Comparison of ENCODE assay signal across 8 cellular contexts in the genomic region with DNA sequence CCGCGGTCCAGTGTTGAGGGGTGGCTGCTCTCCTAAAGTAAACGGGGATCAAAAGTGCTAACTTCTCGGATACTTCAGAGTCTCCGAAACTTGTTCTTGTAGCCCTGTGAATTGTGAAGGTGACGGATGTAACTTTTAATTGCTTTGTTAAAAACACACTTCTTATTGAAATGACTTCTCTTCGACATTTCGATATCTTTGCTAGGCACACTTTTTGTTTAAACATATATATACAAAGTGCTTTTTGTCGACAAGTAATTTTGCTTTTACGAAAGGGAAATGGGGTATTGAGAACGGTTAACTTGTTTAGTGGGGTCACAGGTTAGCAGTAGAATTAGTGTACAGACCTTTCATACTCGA. TPM values are rescaled to one million over a fixed set of nuclear protein-coding genes. Genes with fewer than 3 reads are reported as not detected.
A peak's percentile ranks its signal among the peaks of the same experiment; 100 is the strongest.
DNase-seq lines count a peak whose midpoint lies in the region; ATAC-seq, FAIRE-seq and TF ChIP-seq lines count a peak whose summit lies in the region.

No MANE protein-coding gene starts in this region.

- peaks cover 56% of the 10 kb centered on the region for H3K36me3 Mint-ChIP-seq in GM23338 (ENCODE audit: low read depth)
- H3K36me3 Mint-ChIP-seq in activated naive CD8-positive, alpha-beta T cell treated with anti-CD3 and anti-CD28 coated beads, Interleukin-2, amount 50 U/mL, for 24 hours (ENCODE audit: low read depth): peaks cover 38% of the 10 kb centered on the region

- POLR2A ChIA-PET in A549 (lab: Yijun Ruan, JAX): no interaction called here

- no peaks in the 10 kb centered on the region for H3K36me3 ChIP-seq in GM23338 (ENCODE audit: insufficient read depth)
- H3K36me3 ChIP-seq in kidney epithelial cell (ENCODE audit: control insufficient read depth, insufficient read depth, low read length): no peaks in the 10 kb centered on the region
- no peaks in the 10 kb centered on the region for H3K36me3 ChIP-seq in thoracic aorta

- CTCF ChIA-PET in A549 (lab: Yijun Ruan, JAX): no interaction called here

- 2% methylated on average over 10 of the region's 12 CpGs for WGBS in A549 (ENCODE audit: missing lambda C conversion rate)

- H3K27ac Mint-ChIP-seq in GM23338: peak overlapping the region; percentile 82
- H3K27ac Mint-ChIP-seq in activated naive CD8-positive, alpha-beta T cell treated with anti-CD3 and anti-CD28 coated beads, Interleukin-2, amount 50 U/mL, for 24 hours: peak overlapping the region; percentile 85

- H3K4me2 ChIP-seq in A549: peak overlapping the region; percentile 86
- peak overlapping the region; percentile 97 for H3K4me2 ChIP-seq in GM23338

- TF ChIP-seq CTCF in A549 (IDR thresholded peaks at IDR 0.05) (no peak), GM23338 (conservative IDR thresholded peaks at IDR 0.05; ENCODE audit: low read depth in 2 of 2) (no peak), kidney epithelial cell (IDR thresholded peaks at IDR 0.05; ENCODE audit: insufficient read depth, low read length, poor library complexity, severe bottlenecking) (no peak), thoracic aorta (IDR thresholded peaks at IDR 0.05) (no peak)

- no peaks in the 10 kb centered on the region for H3K9me2 ChIP-seq in GM23338 (ENCODE audit: insufficient read depth)

- H3K27ac ChIP-seq in A549 (peak overlapping the region; percentile 87 to 96), GM23338 (ENCODE audit: low read depth) (peak overlapping the region; percentile 87), thoracic aorta (peak overlapping the region; percentile 87 to 96)

- no peak for FAIRE-seq in A549 (lab: Jason Lieb, UNC)

- H3K9me3 ChIP-seq in A549 (peaks cover 5% of the 10 kb centered on the region; the same call in 2 of the 3 replicates), thoracic aorta (no peaks in the 10 kb centered on the region)

- no peak for TF ChIP-seq EP300 in A549 (IDR thresholded peaks at IDR 0.05)

- ATAC-seq in A549: no peak
- ATAC-seq in GM23338: no peak
- no peak for ATAC-seq in activated naive CD8-positive, alpha-beta T cell treated with anti-CD3 and anti-CD28 coated beads, Interleukin-2, amount 50 U/mL, for 24 hours
- ATAC-seq in thoracic aorta (ENCODE audit: insufficient number of reproducible peaks, low FRiP score, low read depth): no peak

- no peak for TF ChIP-seq RAD21 in A549 (conservative IDR thresholded peaks at IDR 0.05 in 1 of 2, IDR thresholded peaks at IDR 0.05 in 1 of 2)

- H3K9me3 Mint-ChIP-seq in GM23338: peaks cover 64% of the 10 kb centered on the region
- peaks cover 24% of the 10 kb centered on the region for H3K9me3 Mint-ChIP-seq in activated naive CD8-positive, alpha-beta T cell treated with anti-CD3 and anti-CD28 coated beads, Interleukin-2, amount 50 U/mL, for 24 hours

- H3K4me3 Mint-ChIP-seq in GM23338: peak overlapping the region; percentile 89
- H3K4me3 Mint-ChIP-seq in activated naive CD8-positive, alpha-beta T cell treated with anti-CD3 and anti-CD28 coated beads, Interleukin-2, amount 50 U/mL, for 24 hours: peak overlapping the region; percentile 89

- DNase-seq in A549 (ENCODE audit: low read depth in 1 of 2, low spot score in 1 of 2) (no peak), GM23338 (ENCODE audit: low spot score) (no peak), kidney epithelial cell (ENCODE audit: low read depth) (no peak), thoracic aorta (ENCODE audit: low spot score) (no peak), retina (no peak), islet precursor cell (no peak), NCI-H1105 treated with DMSO at 0.1 percent for 48 hours (lab: John Stamatoyannopoulos, UW) (no peak)
- no peak for DNase-seq in activated naive CD8-positive, alpha-beta T cell treated with anti-CD3 and anti-CD28 coated beads, Interleukin-2, amount 50 U/mL, for 24 hours

- H3K4me3 ChIP-seq in A549: peak overlapping the region; percentile 99
- H3K4me3 ChIP-seq in GM23338: peak overlapping the region; percentile 80
- peak overlapping the region; percentile 86 for H3K4me3 ChIP-seq in kidney epithelial cell (ENCODE audit: low read depth, low read length)
- H3K4me3 ChIP-seq in thoracic aorta: peak overlapping the region; percentile 91

- peaks cover 4% of the 10 kb centered on the region for H3K4me1 Mint-ChIP-seq in GM23338
- peaks cover 38% of the 10 kb centered on the region for H3K4me1 Mint-ChIP-seq in activated naive CD8-positive, alpha-beta T cell treated with anti-CD3 and anti-CD28 coated beads, Interleukin-2, amount 50 U/mL, for 24 hours

- H2AFZ ChIP-seq in GM23338: peak overlapping the region; percentile 60; the same call in 1 of the 2 replicates

- H4K20me1 ChIP-seq in GM23338 (replicated peaks; ENCODE audit: insufficient read depth): no peaks in the 10 kb centered on the region

- H3K79me2 ChIP-seq in GM23338 (replicated peaks; ENCODE audit: insufficient read depth): peaks cover 50% of the 10 kb centered on the region

- H3K27me3 Mint-ChIP-seq in GM23338 (ENCODE audit: insufficient read depth, low read depth, poor library complexity): peaks cover 14% of the 10 kb centered on the region
- peaks cover 12% of the 10 kb centered on the region for H3K27me3 Mint-ChIP-seq in activated naive CD8-positive, alpha-beta T cell treated with anti-CD3 and anti-CD28 coated beads, Interleukin-2, amount 50 U/mL, for 24 hours

- no peaks in the 10 kb centered on the region for H3F3A ChIP-seq in GM23338 (replicated peaks; ENCODE audit: low read depth)

- H3K27me3 ChIP-seq in GM23338 (ENCODE audit: insufficient read depth) (no peaks in the 10 kb centered on the region), kidney epithelial cell (ENCODE audit: control insufficient read depth, insufficient read depth, low read length) (peaks cover 4% of the 10 kb centered on the region), thoracic aorta (replicated peaks; ENCODE audit: insufficient read depth) (no peaks in the 10 kb centered on the region)

- no peak for TF ChIP-seq POLR2A in A549 (IDR thresholded peaks at IDR 0.05; ENCODE audit: low read length)

- peaks cover 9% of the 10 kb centered on the region; the same call in 1 of the 3 replicates for H3K4me1 ChIP-seq in A549
- peaks cover 4% of the 10 kb centered on the region for H3K4me1 ChIP-seq in GM23338 (ENCODE audit: insufficient read depth)
- H3K4me1 ChIP-seq in thoracic aorta (ENCODE audit: control insufficient read depth in 1 of 2, low read depth in 2 of 2): peaks cover 12 to 16% of the 10 kb centered on the region in 2 donors

TF ChIP-seq in A549, 52 proteins besides CTCF, POLR2A, EP300 and RAD21 (continues in another document):
- TF ChIP-seq REST (IDR thresholded peaks at IDR 0.05): no peak

TF ChIP-seq in GM23338, 12 proteins besides CTCF, POLR2A, EP300 and RAD21:
- TF ChIP-seq ZNF331 (CRISPR knock-in tag; IDR thresholded peaks at IDR 0.05; ENCODE audit: low read depth) (no peak), ZNF114 (CRISPR knock-in tag; IDR thresholded peaks at IDR 0.05) (no peak), EZH2 (IDR thresholded peaks at IDR 0.05; ENCODE audit: low read depth, unreplicated experiment) (no peak), NANOG (IDR thresholded peaks at IDR 0.05; ENCODE audit: borderline replicate concordance) (no peak), JUNB (IDR thresholded peaks at IDR 0.05; ENCODE audit: unreplicated experiment) (no peak), REST (IDR thresholded peaks at IDR 0.05; ENCODE audit: unreplicated experiment) (no peak), EZH2phosphoT487 (IDR thresholded peaks at IDR 0.05; ENCODE audit: unreplicated experiment) (no peak), STAT1 (IDR thresholded peaks at IDR 0.05; ENCODE audit: unreplicated experiment) (no peak)
- TF ChIP-seq, protein P1, sequence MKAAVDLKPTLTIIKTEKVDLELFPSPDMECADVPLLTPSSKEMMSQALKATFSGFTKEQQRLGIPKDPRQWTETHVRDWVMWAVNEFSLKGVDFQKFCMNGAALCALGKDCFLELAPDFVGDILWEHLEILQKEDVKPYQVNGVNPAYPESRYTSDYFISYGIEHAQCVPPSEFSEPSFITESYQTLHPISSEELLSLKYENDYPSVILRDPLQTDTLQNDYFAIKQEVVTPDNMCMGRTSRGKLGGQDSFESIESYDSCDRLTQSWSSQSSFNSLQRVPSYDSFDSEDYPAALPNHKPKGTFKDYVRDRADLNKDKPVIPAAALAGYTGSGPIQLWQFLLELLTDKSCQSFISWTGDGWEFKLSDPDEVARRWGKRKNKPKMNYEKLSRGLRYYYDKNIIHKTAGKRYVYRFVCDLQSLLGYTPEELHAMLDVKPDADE (IDR thresholded peaks at IDR 0.05): no peak

RNA-seq across cellular contexts. Expression of gene ATP9B, which starts 0.6 kb away (rescaled TPM):
- polyA plus RNA-seq in A549 (2011; rRNA removed) (33.0 and 35.7 TPM in 2 replicates), A549 (2017; fragmentation: RNase III; extraction: RNeasy Plus Mini Kit Qiagen cat#74134 plus additional on column Dnase treatment) (22.6 to 31.1 TPM (median 25.2 TPM) in 3 replicates), GM23338 (2016; fragmentation: Nextera tagmentation; extraction: Ambion mirVana) (12.1 and 14.2 TPM in 2 replicates)
- 39.9 TPM in 2 replicates for polyA plus RNA-seq in A549 (2012; cell fraction: cytosol; rRNA removed)
- polyA plus RNA-seq in A549 (2012; cell fraction: nucleus; rRNA removed): 49.2 and 63.4 TPM in 2 replicates
- polyA minus RNA-seq in A549 (2011; rRNA and poly(A)+ RNA removed): 39.6 and 46.0 TPM in 2 replicates
- total RNA-seq in GM23338 (2014; rRNA removed; shearing (Covaris generic)): 25.6 and 29.7 TPM in 2 replicates
- total RNA-seq in kidney epithelial cell (16.2 and 20.1 TPM in 2 replicates), thoracic aorta (10 to 100 TPM; 22.5 to 72.9 TPM)
